Comparison of ENCODE assay signal across 7 cellular contexts in genomic region chr3:52246728-52247454, GRCh38. TPM values are rescaled to one million over a fixed set of nuclear protein-coding genes. Genes with fewer than 3 reads are reported as not detected.
DNase-seq lines count a peak whose midpoint lies in the region; ATAC-seq, FAIRE-seq and TF ChIP-seq lines count a peak whose summit lies in the region.

No MANE protein-coding gene starts in this region.

- H3K9me3 ChIP-seq in HepG2 (ENCODE audit: low read length) (no peaks in the 10 kb centered on the region), thymus (ENCODE audit: control insufficient read depth) (no peaks in the 10 kb centered on the region)

- no peaks in the 10 kb centered on the region for H3K79me2 ChIP-seq in HepG2 (ENCODE audit: insufficient read depth, low read length)

- intact Hi-C loops in activated T-helper 2 cell treated with anti-CD3 and anti-CD28 coated beads, Interferon-gamma antibody, Interleukin-2, Interleukin-4, amounts not matched to agents 10 μg/mL and 5 μg/mL and 100 μg/mL, durations not matched to agents 14 hours and 24 hours and 36 hours (cut with micrococcal nuclease), result loop anchor here (1.0 kb wide), 1 partner anchor 9 kb away; no protein-coding TSS in a partner anchor
- intact Hi-C loops in HepG2 (cut with micrococcal nuclease; ENCODE audit: unreplicated experiment), result no loop called here

- peaks cover 38% of the 10 kb centered on the region for H3K4me1 ChIP-seq in HepG2 (ENCODE audit: insufficient read depth, low read length)
- H3K4me1 ChIP-seq in thymus (ENCODE audit: control insufficient read depth, insufficient read depth, low read length), result peaks cover 11% of the 10 kb centered on the region

- H3K36me3 ChIP-seq in HepG2 (replicated peaks in 1 of 2; ENCODE audit: control insufficient read depth in 1 of 2, insufficient read depth in 2 of 2, low read length in 2 of 2) (no peaks in the 10 kb centered on the region; a peak in 1 of 5 replicates), thymus (ENCODE audit: control insufficient read depth, insufficient read depth) (peaks cover 38% of the 10 kb centered on the region)

- no peak for TF ChIP-seq CTCF in HepG2 (CRISPR knock-in tag; IDR thresholded peaks at IDR 0.05)

- no peak for TF ChIP-seq POLR2A in HepG2 (IDR thresholded peaks at IDR 0.05; ENCODE audit: insufficient read depth in 1 of 2, low read depth in 2 of 2, low read length in 2 of 2)

- peaks cover 53% of the 10 kb centered on the region for H3K36me3 Mint-ChIP-seq in activated T-helper 2 cell treated with anti-CD3 and anti-CD28 coated beads, Interferon-gamma antibody, Interleukin-2, Interleukin-4, amounts not matched to agents 10 μg/mL and 5 μg/mL and 100 μg/mL, durations not matched to agents 14 hours and 24 hours and 36 hours (ENCODE audit: low read depth)

- H3K27me3 ChIP-seq in HepG2 (ENCODE audit: control insufficient read depth in 1 of 2, insufficient read depth in 2 of 2, low read length in 2 of 2), result no peaks in the 10 kb centered on the region
- H3K27me3 ChIP-seq in thymus (ENCODE audit: control insufficient read depth, insufficient read depth), result no peaks in the 10 kb centered on the region

- H3K4me3 ChIP-seq in Jurkat, Clone E6-1 (ENCODE audit: low read length), result peak overlapping the region; percentile 61; the same call in 1 of the 2 replicates
- no peak overlapping the region for H3K4me3 ChIP-seq in HepG2 (replicated peaks in 1 of 3; ENCODE audit: insufficient read depth in 1 of 3, low read depth in 2 of 3, low read length in 3 of 3)
- H3K4me3 ChIP-seq in thymus (ENCODE audit: low read length), result peak overlapping the region; percentile 66

- no peak overlapping the region for H3K4me2 ChIP-seq in HepG2 (ENCODE audit: low read depth, low read length)

- no peaks in the 10 kb centered on the region for H4K20me1 ChIP-seq in HepG2 (ENCODE audit: insufficient read depth, low read length)

- BruUV-seq in HepG2 (replicated peaks; lab: Mats Ljungman, UMichigan), result no TSS peak

- no peak for FAIRE-seq in HepG2 (lab: Jason Lieb, UNC)

- H3K27me3 Mint-ChIP-seq in activated T-helper 2 cell treated with anti-CD3 and anti-CD28 coated beads, Interferon-gamma antibody, Interleukin-2, Interleukin-4, amounts not matched to agents 10 μg/mL and 5 μg/mL and 100 μg/mL, durations not matched to agents 14 hours and 24 hours and 36 hours (ENCODE audit: low read depth), result no peaks in the 10 kb centered on the region

- H3K4me1 Mint-ChIP-seq in activated T-helper 2 cell treated with anti-CD3 and anti-CD28 coated beads, Interferon-gamma antibody, Interleukin-2, Interleukin-4, amounts not matched to agents 10 μg/mL and 5 μg/mL and 100 μg/mL, durations not matched to agents 14 hours and 24 hours and 36 hours (ENCODE audit: low read depth), result peaks cover 51% of the 10 kb centered on the region

- peak overlapping the region; percentile 83 for H3K4me3 Mint-ChIP-seq in activated T-helper 2 cell treated with anti-CD3 and anti-CD28 coated beads, Interferon-gamma antibody, Interleukin-2, Interleukin-4, amounts not matched to agents 10 μg/mL and 5 μg/mL and 100 μg/mL, durations not matched to agents 14 hours and 24 hours and 36 hours (ENCODE audit: low read depth)

- POLR2A ChIA-PET in HepG2 (lab: Yijun Ruan, JAX), result interaction anchor here (1.5 to 2.9 kb wide), 5 partner anchors 8 to 40 kb away, joined by 3 to 10 read pairs (median 7); partner anchors contain the start of genes GLYCTK, TWF2 and WDR82

- CTCF ChIA-PET in HepG2 (lab: Yijun Ruan, JAX; ENCODE audit: low intra/inter-chr PET ratio, low total read pairs), result no interaction called here

- no peak for TF ChIP-seq EP300 in HepG2 (IDR thresholded peaks at IDR 0.05; ENCODE audit: low read depth in 2 of 2, low read length in 2 of 2)
- no peak for TF ChIP-seq EP300 in HepG2 (CRISPR knock-in tag; IDR thresholded peaks at IDR 0.05; ENCODE audit: borderline replicate concordance)

- ATAC-seq in HepG2 (peak; percentile 17), GM18502 (IDR thresholded peaks at IDR 0.05; ENCODE audit: poor library complexity, unreplicated experiment) (no peak)

- no peak overlapping the region for H3K9ac ChIP-seq in HepG2 (ENCODE audit: insufficient read depth, low read depth, low read length)

- H3K9me3 Mint-ChIP-seq in activated T-helper 2 cell treated with anti-CD3 and anti-CD28 coated beads, Interferon-gamma antibody, Interleukin-2, Interleukin-4, amounts not matched to agents 10 μg/mL and 5 μg/mL and 100 μg/mL, durations not matched to agents 14 hours and 24 hours and 36 hours, result no peaks in the 10 kb centered on the region

- H2AFZ ChIP-seq in HepG2 (ENCODE audit: low read length), result no peak overlapping the region

- DNase-seq in Jurkat, Clone E6-1 (ENCODE audit: low read depth, low spot score), result no peak
- DNase-seq in activated T-helper 2 cell treated with anti-CD3 and anti-CD28 coated beads, Interferon-gamma antibody, Interleukin-2, Interleukin-4, amounts not matched to agents 10 μg/mL and 5 μg/mL and 100 μg/mL, durations not matched to agents 14 hours and 24 hours and 36 hours (ENCODE audit: low spot score), result no peak
- DNase-seq in HepG2 (ENCODE audit: low spot score) (no peak), islet precursor cell (no peak)
- no peak for DNase-seq in stimulated activated CD4-positive, alpha-beta T cell treated with anti-CD3 and anti-CD28 coated beads, Interleukin-12 subunit alpha, Interleukin-12 subunit beta, amount 100 ng/mL, for 4 hours

- peak overlapping the region; percentile 81 for H3K27ac Mint-ChIP-seq in activated T-helper 2 cell treated with anti-CD3 and anti-CD28 coated beads, Interferon-gamma antibody, Interleukin-2, Interleukin-4, amounts not matched to agents 10 μg/mL and 5 μg/mL and 100 μg/mL, durations not matched to agents 14 hours and 24 hours and 36 hours

- no peak for TF ChIP-seq RAD21 in HepG2 (CRISPR knock-in tag; IDR thresholded peaks at IDR 0.05)

- in situ Hi-C loops in HepG2 (cut with HindIII; ENCODE audit: extremely low pct_ligation_motif_present, low pct_unique_long_range_greater_than_20kb), result no loop called here

- H3K27ac ChIP-seq in HepG2 (ENCODE audit: extremely low read length, insufficient read depth, low read length) (no peak overlapping the region), thymus (ENCODE audit: low read depth) (peak overlapping the region; percentile 78)

- WGBS in HepG2 (ENCODE audit: low lambda C conversion rate), result 86% methylated on average over 9 of the region's 14 CpGs
- 95% methylated on average over 14 of the region's 14 CpGs for WGBS in thymus

RNA-seq across cellular contexts. Expression of gene PPM1M, which starts 1.3 kb away (rescaled TPM):
- 59.8 TPM for polyA plus RNA-seq in Jurkat, Clone E6-1 (2012; ENCODE audit: insufficient read depth, insufficient read length)
- 44.7 and 46.4 TPM in 2 replicates for total RNA-seq in activated T-helper 2 cell treated with anti-CD3 and anti-CD28 coated beads, Interferon-gamma antibody, Interleukin-2, Interleukin-4, amounts not matched to agents 10 μg/mL and 5 μg/mL and 100 μg/mL, durations not matched to agents 14 hours and 24 hours and 36 hours
- total RNA-seq in HepG2 (2016; rRNA removed; fragmentation: Illumina TruSeq; extraction: Trizol), result 1.5 and 2.5 TPM in 2 replicates
- total RNA-seq in HepG2 (2016; cell fraction: cytosol; rRNA removed; fragmentation: Illumina TruSeq; extraction: Trizol; ENCODE audit: low read depth), result 0.91 and 1.1 TPM in 2 replicates
- total RNA-seq in HepG2 (2016; cell fraction: insoluble cytoplasmic fraction; rRNA removed; fragmentation: Illumina TruSeq; extraction: Trizol), result 2.2 and 2.4 TPM in 2 replicates
- total RNA-seq in HepG2 (2016; cell fraction: membrane; rRNA removed; fragmentation: Illumina TruSeq; extraction: Trizol), result 2.7 and 3.5 TPM in 2 replicates
- 2.0 and 2.1 TPM in 2 replicates for total RNA-seq in HepG2 (2016; cell fraction: nucleus; rRNA removed; fragmentation: Illumina TruSeq; extraction: Trizol)
- polyA plus RNA-seq in HepG2 (2011; rRNA removed) (5.9 and 6.9 TPM in 2 replicates), thymus (65.0 TPM)
- polyA plus RNA-seq in HepG2 (2011; cell fraction: cytosol; rRNA removed), result 4.4 and 5.2 TPM in 2 replicates
- polyA plus RNA-seq in HepG2 (2011; cell fraction: nucleus; rRNA removed), result 20.6 and 21.3 TPM in 2 replicates
- polyA plus RNA-seq in HepG2 (2012), result 4.0 and 4.5 TPM in 2 replicates
- 0.99 and 1.1 TPM in 2 replicates for polyA plus RNA-seq in HepG2 (2016; cell fraction: cytosol; fragmentation: Illumina TruSeq; extraction: Trizol; ENCODE audit: low read depth)
- 2.0 and 2.3 TPM in 2 replicates for polyA plus RNA-seq in HepG2 (2016; cell fraction: insoluble cytoplasmic fraction; fragmentation: Illumina TruSeq; extraction: Trizol; ENCODE audit: low read depth)
- polyA plus RNA-seq in HepG2 (2016; cell fraction: membrane; fragmentation: Illumina TruSeq; extraction: Trizol; ENCODE audit: low read depth), result 2.3 and 2.5 TPM in 2 replicates
- polyA plus RNA-seq in HepG2 (2016; cell fraction: nucleus; fragmentation: Illumina TruSeq; extraction: Trizol; ENCODE audit: insufficient read depth, low read depth), result 3.6 and 4.3 TPM in 2 replicates
- 8.9 and 14.9 TPM in 2 replicates for polyA minus RNA-seq in HepG2 (2011; rRNA and poly(A)+ RNA removed; ENCODE audit: low replicate concordance)
- polyA minus RNA-seq in HepG2 (2011; cell fraction: cytosol; rRNA and poly(A)+ RNA removed), result 1.5 and 1.9 TPM in 2 replicates
- 2.7 and 3.7 TPM in 2 replicates for polyA minus RNA-seq in HepG2 (2011; cell fraction: nucleus; rRNA and poly(A)+ RNA removed)

RNA-seq across cellular contexts. Expression of gene TWF2, which starts 7.9 kb away (rescaled TPM):
- 67.7 TPM for polyA plus RNA-seq in Jurkat, Clone E6-1 (2012; ENCODE audit: insufficient read depth, insufficient read length)
- 89.7 and 91.1 TPM in 2 replicates for total RNA-seq in activated T-helper 2 cell treated with anti-CD3 and anti-CD28 coated beads, Interferon-gamma antibody, Interleukin-2, Interleukin-4, amounts not matched to agents 10 μg/mL and 5 μg/mL and 100 μg/mL, durations not matched to agents 14 hours and 24 hours and 36 hours
- 45.5 and 49.1 TPM in 2 replicates for total RNA-seq in HepG2 (2016; rRNA removed; fragmentation: Illumina TruSeq; extraction: Trizol)
- total RNA-seq in HepG2 (2016; cell fraction: cytosol; rRNA removed; fragmentation: Illumina TruSeq; extraction: Trizol; ENCODE audit: low read depth), result 9.3 and 10.4 TPM in 2 replicates
- total RNA-seq in HepG2 (2016; cell fraction: insoluble cytoplasmic fraction; rRNA removed; fragmentation: Illumina TruSeq; extraction: Trizol), result 46.7 and 47.5 TPM in 2 replicates
- total RNA-seq in HepG2 (2016; cell fraction: membrane; rRNA removed; fragmentation: Illumina TruSeq; extraction: Trizol), result 18.1 and 19.8 TPM in 2 replicates
- total RNA-seq in HepG2 (2016; cell fraction: nucleus; rRNA removed; fragmentation: Illumina TruSeq; extraction: Trizol), result 19.0 and 20.5 TPM in 2 replicates
- polyA plus RNA-seq in HepG2 (2011; rRNA removed) (108 and 123 TPM in 2 replicates), thymus (62.6 TPM)
- polyA plus RNA-seq in HepG2 (2011; cell fraction: cytosol; rRNA removed), result 139 and 201 TPM in 2 replicates
- polyA plus RNA-seq in HepG2 (2011; cell fraction: nucleus; rRNA removed), result 105 and 112 TPM in 2 replicates
- 63.2 and 85.2 TPM in 2 replicates for polyA plus RNA-seq in HepG2 (2012)
- 10.6 and 11.3 TPM in 2 replicates for polyA plus RNA-seq in HepG2 (2016; cell fraction: cytosol; fragmentation: Illumina TruSeq; extraction: Trizol; ENCODE audit: low read depth)
- polyA plus RNA-seq in HepG2 (2016; cell fraction: insoluble cytoplasmic fraction; fragmentation: Illumina TruSeq; extraction: Trizol; ENCODE audit: low read depth), result 55.3 and 58.3 TPM in 2 replicates
- 16.1 and 16.9 TPM in 2 replicates for polyA plus RNA-seq in HepG2 (2016; cell fraction: membrane; fragmentation: Illumina TruSeq; extraction: Trizol; ENCODE audit: low read depth)
- polyA plus RNA-seq in HepG2 (2016; cell fraction: nucleus; fragmentation: Illumina TruSeq; extraction: Trizol; ENCODE audit: insufficient read depth, low read depth), result 37.2 and 39.4 TPM in 2 replicates
- 46.6 and 135 TPM in 2 replicates for polyA minus RNA-seq in HepG2 (2011; rRNA and poly(A)+ RNA removed; ENCODE audit: low replicate concordance)
- polyA minus RNA-seq in HepG2 (2011; cell fraction: cytosol; rRNA and poly(A)+ RNA removed), result 84.6 and 87.5 TPM in 2 replicates
- 18.5 and 25.0 TPM in 2 replicates for polyA minus RNA-seq in HepG2 (2011; cell fraction: nucleus; rRNA and poly(A)+ RNA removed)

RNA-seq across cellular contexts. Expression of gene TLR9, which starts 21.4 kb away (rescaled TPM):
- not detected for polyA plus RNA-seq in Jurkat, Clone E6-1 (2012; ENCODE audit: insufficient read depth, insufficient read length)
- total RNA-seq in activated T-helper 2 cell treated with anti-CD3 and anti-CD28 coated beads, Interferon-gamma antibody, Interleukin-2, Interleukin-4, amounts not matched to agents 10 μg/mL and 5 μg/mL and 100 μg/mL, durations not matched to agents 14 hours and 24 hours and 36 hours, result 0.32 and 0.50 TPM in 2 replicates
- not detected in 2 replicates for total RNA-seq in HepG2 (2016; rRNA removed; fragmentation: Illumina TruSeq; extraction: Trizol)
- total RNA-seq in HepG2 (2016; cell fraction: cytosol; rRNA removed; fragmentation: Illumina TruSeq; extraction: Trizol; ENCODE audit: low read depth), result not detected in 2 replicates
- not detected in 2 replicates for total RNA-seq in HepG2 (2016; cell fraction: insoluble cytoplasmic fraction; rRNA removed; fragmentation: Illumina TruSeq; extraction: Trizol)
- total RNA-seq in HepG2 (2016; cell fraction: membrane; rRNA removed; fragmentation: Illumina TruSeq; extraction: Trizol), result not detected in 2 replicates
- total RNA-seq in HepG2 (2016; cell fraction: nucleus; rRNA removed; fragmentation: Illumina TruSeq; extraction: Trizol), result not detected in 2 replicates
- polyA plus RNA-seq in HepG2 (2011; rRNA removed) (0.08 TPM in 1 of 2 replicates, not detected in the other), thymus (0.59 TPM)
- 0.01 TPM in 2 replicates for polyA plus RNA-seq in HepG2 (2011; cell fraction: cytosol; rRNA removed)
- 0.88 and 0.95 TPM in 2 replicates for polyA plus RNA-seq in HepG2 (2011; cell fraction: nucleus; rRNA removed)
- 0.31 TPM in 1 of 2 replicates, not detected in the other for polyA plus RNA-seq in HepG2 (2012)
- not detected in 2 replicates for polyA plus RNA-seq in HepG2 (2016; cell fraction: cytosol; fragmentation: Illumina TruSeq; extraction: Trizol; ENCODE audit: low read depth)
- polyA plus RNA-seq in HepG2 (2016; cell fraction: insoluble cytoplasmic fraction; fragmentation: Illumina TruSeq; extraction: Trizol; ENCODE audit: low read depth), result not detected in 2 replicates
- polyA plus RNA-seq in HepG2 (2016; cell fraction: membrane; fragmentation: Illumina TruSeq; extraction: Trizol; ENCODE audit: low read depth), result not detected in 2 replicates
- not detected in 2 replicates for polyA plus RNA-seq in HepG2 (2016; cell fraction: nucleus; fragmentation: Illumina TruSeq; extraction: Trizol; ENCODE audit: insufficient read depth, low read depth)
- 0.14 TPM in 1 of 2 replicates, not detected in the other for polyA minus RNA-seq in HepG2 (2011; rRNA and poly(A)+ RNA removed; ENCODE audit: low replicate concordance)
- not detected in 2 replicates for polyA minus RNA-seq in HepG2 (2011; cell fraction: cytosol; rRNA and poly(A)+ RNA removed)
- polyA minus RNA-seq in HepG2 (2011; cell fraction: nucleus; rRNA and poly(A)+ RNA removed), result 0.25 and 0.26 TPM in 2 replicates

RNA-seq across cellular contexts. Expression of gene WDR82, which starts 31.6 kb away (rescaled TPM):
- 86.7 TPM for polyA plus RNA-seq in Jurkat, Clone E6-1 (2012; ENCODE audit: insufficient read depth, insufficient read length)
- total RNA-seq in activated T-helper 2 cell treated with anti-CD3 and anti-CD28 coated beads, Interferon-gamma antibody, Interleukin-2, Interleukin-4, amounts not matched to agents 10 μg/mL and 5 μg/mL and 100 μg/mL, durations not matched to agents 14 hours and 24 hours and 36 hours, result 101 and 103 TPM in 2 replicates
- 59.5 and 62.0 TPM in 2 replicates for total RNA-seq in HepG2 (2016; rRNA removed; fragmentation: Illumina TruSeq; extraction: Trizol)
- total RNA-seq in HepG2 (2016; cell fraction: cytosol; rRNA removed; fragmentation: Illumina TruSeq; extraction: Trizol; ENCODE audit: low read depth), result 6.3 and 6.7 TPM in 2 replicates
- total RNA-seq in HepG2 (2016; cell fraction: insoluble cytoplasmic fraction; rRNA removed; fragmentation: Illumina TruSeq; extraction: Trizol), result 58.9 and 60.5 TPM in 2 replicates
- total RNA-seq in HepG2 (2016; cell fraction: membrane; rRNA removed; fragmentation: Illumina TruSeq; extraction: Trizol), result 27.7 and 28.8 TPM in 2 replicates
- 32.4 and 32.6 TPM in 2 replicates for total RNA-seq in HepG2 (2016; cell fraction: nucleus; rRNA removed; fragmentation: Illumina TruSeq; extraction: Trizol)
- polyA plus RNA-seq in HepG2 (2011; rRNA removed), result 39.1 and 41.9 TPM in 2 replicates
- 23.5 and 37.7 TPM in 2 replicates for polyA plus RNA-seq in HepG2 (2011; cell fraction: cytosol; rRNA removed)
- polyA plus RNA-seq in HepG2 (2011; cell fraction: nucleus; rRNA removed), result 10.7 and 14.5 TPM in 2 replicates
- polyA plus RNA-seq in HepG2 (2012), result 48.3 and 52.2 TPM in 2 replicates
- polyA plus RNA-seq in HepG2 (2016; cell fraction: cytosol; fragmentation: Illumina TruSeq; extraction: Trizol; ENCODE audit: low read depth), result 3.6 and 4.2 TPM in 2 replicates
- 60.6 and 66.1 TPM in 2 replicates for polyA plus RNA-seq in HepG2 (2016; cell fraction: insoluble cytoplasmic fraction; fragmentation: Illumina TruSeq; extraction: Trizol; ENCODE audit: low read depth)
- polyA plus RNA-seq in HepG2 (2016; cell fraction: membrane; fragmentation: Illumina TruSeq; extraction: Trizol; ENCODE audit: low read depth), result 13.9 and 15.0 TPM in 2 replicates
- polyA plus RNA-seq in HepG2 (2016; cell fraction: nucleus; fragmentation: Illumina TruSeq; extraction: Trizol; ENCODE audit: insufficient read depth, low read depth), result 38.8 and 40.8 TPM in 2 replicates
- 52.7 and 77.7 TPM in 2 replicates for polyA minus RNA-seq in HepG2 (2011; rRNA and poly(A)+ RNA removed; ENCODE audit: low replicate concordance)
- 29.3 and 33.9 TPM in 2 replicates for polyA minus RNA-seq in HepG2 (2011; cell fraction: cytosol; rRNA and poly(A)+ RNA removed)
- polyA minus RNA-seq in HepG2 (2011; cell fraction: nucleus; rRNA and poly(A)+ RNA removed), result 28.7 and 33.2 TPM in 2 replicates
- polyA plus RNA-seq in thymus, result 47.4 TPM

RNA-seq across cellular contexts. Expression of gene GLYCTK, which starts 40.7 kb away (rescaled TPM):
- 16.8 TPM for polyA plus RNA-seq in Jurkat, Clone E6-1 (2012; ENCODE audit: insufficient read depth, insufficient read length)
- total RNA-seq in activated T-helper 2 cell treated with anti-CD3 and anti-CD28 coated beads, Interferon-gamma antibody, Interleukin-2, Interleukin-4, amounts not matched to agents 10 μg/mL and 5 μg/mL and 100 μg/mL, durations not matched to agents 14 hours and 24 hours and 36 hours, result 16.6 and 16.8 TPM in 2 replicates
- 91.7 and 126 TPM in 2 replicates for total RNA-seq in HepG2 (2016; rRNA removed; fragmentation: Illumina TruSeq; extraction: Trizol)
- 33.8 and 34.0 TPM in 2 replicates for total RNA-seq in HepG2 (2016; cell fraction: cytosol; rRNA removed; fragmentation: Illumina TruSeq; extraction: Trizol; ENCODE audit: low read depth)
- 89.0 and 132 TPM in 2 replicates for total RNA-seq in HepG2 (2016; cell fraction: insoluble cytoplasmic fraction; rRNA removed; fragmentation: Illumina TruSeq; extraction: Trizol)
- 68.4 and 70.3 TPM in 2 replicates for total RNA-seq in HepG2 (2016; cell fraction: membrane; rRNA removed; fragmentation: Illumina TruSeq; extraction: Trizol)
- total RNA-seq in HepG2 (2016; cell fraction: nucleus; rRNA removed; fragmentation: Illumina TruSeq; extraction: Trizol), result 155 and 170 TPM in 2 replicates
- polyA plus RNA-seq in HepG2 (2011; rRNA removed) (70.0 and 102 TPM in 2 replicates), thymus (18.9 TPM)
- 57.2 and 86.0 TPM in 2 replicates for polyA plus RNA-seq in HepG2 (2011; cell fraction: cytosol; rRNA removed)
- polyA plus RNA-seq in HepG2 (2011; cell fraction: nucleus; rRNA removed), result 489 and 498 TPM in 2 replicates
- polyA plus RNA-seq in HepG2 (2012), result 41.5 and 43.2 TPM in 2 replicates
- 21.7 and 24.0 TPM in 2 replicates for polyA plus RNA-seq in HepG2 (2016; cell fraction: cytosol; fragmentation: Illumina TruSeq; extraction: Trizol; ENCODE audit: low read depth)
- 64.0 and 68.6 TPM in 2 replicates for polyA plus RNA-seq in HepG2 (2016; cell fraction: insoluble cytoplasmic fraction; fragmentation: Illumina TruSeq; extraction: Trizol; ENCODE audit: low read depth)
- polyA plus RNA-seq in HepG2 (2016; cell fraction: membrane; fragmentation: Illumina TruSeq; extraction: Trizol; ENCODE audit: low read depth), result 44.9 and 46.0 TPM in 2 replicates
- 216 and 226 TPM in 2 replicates for polyA plus RNA-seq in HepG2 (2016; cell fraction: nucleus; fragmentation: Illumina TruSeq; extraction: Trizol; ENCODE audit: insufficient read depth, low read depth)
- polyA minus RNA-seq in HepG2 (2011; rRNA and poly(A)+ RNA removed; ENCODE audit: low replicate concordance), result 13.9 and 184 TPM in 2 replicates
- polyA minus RNA-seq in HepG2 (2011; cell fraction: cytosol; rRNA and poly(A)+ RNA removed), result 18.4 and 23.4 TPM in 2 replicates
- 164 and 185 TPM in 2 replicates for polyA minus RNA-seq in HepG2 (2011; cell fraction: nucleus; rRNA and poly(A)+ RNA removed)

Comparison
In these comparisons a context has a peak if more than half of its experiments do, and no peak if none do; other contexts are left out.
1. H3K4me3 ChIP-seq: peak in Jurkat, Clone E6-1 (single experiment) and thymus (single experiment); none in HepG2 (0 of 3).
2. RNA of gene PPM1M, which starts 1.3 kb away (total RNA-seq): 44.7 to 46.4 TPM in activated T-helper 2 cell treated with anti-CD3 and anti-CD28 coated beads, Interferon-gamma antibody, Interleukin-2, Interleukin-4, amounts not matched to agents 10 μg/mL and 5 μg/mL and 100 μg/mL, durations not matched to agents 14 hours and 24 hours and 36 hours; 0.91 to 3.5 TPM in HepG2; every median in the first group is over 10 times any median in the second.